In the genomic region with DNA sequence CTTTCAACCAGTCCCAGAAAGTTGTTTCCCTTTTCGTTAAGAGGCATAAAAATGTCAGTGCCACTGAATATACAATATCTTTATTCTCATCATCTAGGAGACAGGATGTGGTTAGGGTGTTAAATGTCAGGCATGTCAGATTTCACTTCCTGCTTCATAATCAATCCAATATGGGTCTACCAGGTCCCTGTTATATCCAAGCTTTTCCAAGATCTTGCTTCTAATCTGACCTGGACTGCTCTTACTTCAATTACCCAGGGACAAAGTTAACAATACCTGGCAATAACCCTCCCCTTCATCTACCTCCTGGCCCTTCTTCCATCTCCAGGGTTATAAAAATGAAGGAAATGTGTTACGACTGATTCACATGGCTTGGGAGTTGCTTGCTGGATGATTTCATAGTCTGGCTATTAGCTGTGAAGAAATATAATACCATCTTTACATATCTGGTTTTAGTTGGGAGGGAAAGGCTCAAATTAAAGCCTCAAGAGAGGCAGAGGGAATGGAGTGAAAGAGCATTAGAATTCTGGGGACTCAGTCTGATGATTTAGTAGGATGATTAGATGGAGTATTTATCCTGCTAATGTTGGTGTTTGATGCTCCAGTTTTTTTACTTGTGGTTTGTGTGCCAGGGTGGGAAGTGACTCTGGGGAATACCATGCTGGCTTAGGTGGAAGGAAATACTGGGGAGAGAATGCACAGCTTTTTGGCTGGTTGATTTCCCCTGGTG, we compare ENCODE assay signal across 8 cellular contexts.
DNase-seq lines count a peak whose midpoint lies in the region; ATAC-seq and TF ChIP-seq lines count a peak whose summit lies in the region.

No MANE protein-coding gene starts in this region.

- H2BK20ac ChIP-seq in H9 (ENCODE audit: low read depth, low read length, poor library complexity, severe bottlenecking): no peak overlapping the region

- H3K18ac ChIP-seq in H9 (ENCODE audit: insufficient read length, low read depth, low read length): no peak overlapping the region

- peak in 2 of 3 donors; percentile 43 to 77 for DNase-seq in CD4-positive, CD25-positive, alpha-beta regulatory T cell
- DNase-seq in HCEC 1CT (peak; percentile 83), SW 1271 (lab: John Stamatoyannopoulos, UW) (peak; percentile 39 to 83), glomerular visceral epithelial cell (ENCODE audit: extremely low spot score) (peak; percentile 61), H9 (no peak), lower lobe of right lung (no peak)
- DNase-seq in activated CD8-positive, alpha-beta memory T cell treated with anti-CD3 and anti-CD28 coated beads for 24 hours: no peak

- WGBS in H9 (ENCODE audit: extremely low coverage, insufficient read length, low lambda C conversion rate): no CpG with 5 or more reads among the region's 2 CpGs

- no peaks in the 10 kb centered on the region for H3K23me2 ChIP-seq in H9 (ENCODE audit: insufficient read length, low read depth, low read length, poor library complexity, severe bottlenecking)

- no peak overlapping the region for H2AFZ ChIP-seq in H9 (ENCODE audit: low read length)

- peak overlapping the region; percentile 91 for H3K4me3 ChIP-seq in CD4-positive, CD25-positive, alpha-beta regulatory T cell (ENCODE audit: low read depth, low read length)
- no peak overlapping the region for H3K4me3 ChIP-seq in lower lobe of right lung

- H3K4me1 Mint-ChIP-seq in CD4-positive, CD25-positive, alpha-beta regulatory T cell: peaks cover 27 to 69% (median 54%) of the 10 kb centered on the region in 4 donors
- no peaks in the 10 kb centered on the region for H3K4me1 Mint-ChIP-seq in H9

- H3K79me1 ChIP-seq in H9 (ENCODE audit: insufficient read depth, low read depth, low read length, poor library complexity, severe bottlenecking): no peaks in the 10 kb centered on the region

- H2AK5ac ChIP-seq in H9 (ENCODE audit: insufficient read length, low read length): no peak overlapping the region

- ATAC-seq in CD4-positive, CD25-positive, alpha-beta regulatory T cell (ENCODE audit: low read depth in 2 of 2): peak; percentile 46 to 62
- ATAC-seq in lower lobe of right lung (no peak), HG02884 (IDR thresholded peaks at IDR 0.05; ENCODE audit: unreplicated experiment) (no peak)

- H3K9ac ChIP-seq in H9 (ENCODE audit: extremely low read depth, insufficient read length, low read length): no peak overlapping the region

- H3K4me3 Mint-ChIP-seq in CD4-positive, CD25-positive, alpha-beta regulatory T cell: peak overlapping the region; percentile 39 to 76 (median 60)
- no peak overlapping the region for H3K4me3 Mint-ChIP-seq in H9

- H3K27ac Mint-ChIP-seq in CD4-positive, CD25-positive, alpha-beta regulatory T cell: peak overlapping the region; percentile 82 to 97 (median 96)
- H3K27ac Mint-ChIP-seq in H9: no peak overlapping the region; a peak in 2 of 7 replicates

- no peak overlapping the region for H4K8ac ChIP-seq in H9 (replicated peaks; ENCODE audit: insufficient read length, low read depth, low read length)

- H4K91ac ChIP-seq in H9 (ENCODE audit: insufficient read length, low read depth, low read length): no peak overlapping the region

- H3K14ac ChIP-seq in H9 (ENCODE audit: insufficient read depth, low read length): no peak overlapping the region

- H3K9me3 ChIP-seq in CD4-positive, CD25-positive, alpha-beta regulatory T cell (ENCODE audit: control insufficient read depth in 2 of 2, low read length in 2 of 2): no peaks in the 10 kb centered on the region
- H3K9me3 ChIP-seq in H9 (ENCODE audit: control insufficient read depth, low read depth, low read length): no peaks in the 10 kb centered on the region
- H3K9me3 ChIP-seq in lower lobe of right lung: no peaks in the 10 kb centered on the region

- H3K9me3 Mint-ChIP-seq in CD4-positive, CD25-positive, alpha-beta regulatory T cell: no peaks in the 10 kb centered on the region
- H3K9me3 Mint-ChIP-seq in H9: no peaks in the 10 kb centered on the region

- peaks cover 53% of the 10 kb centered on the region for H3K4me1 ChIP-seq in CD4-positive, CD25-positive, alpha-beta regulatory T cell (ENCODE audit: control insufficient read depth, insufficient read depth, low read length, poor library complexity, severe bottlenecking)
- H3K4me1 ChIP-seq in H9 (ENCODE audit: insufficient read depth, low read length) (no peaks in the 10 kb centered on the region), lower lobe of right lung (peaks cover 12% of the 10 kb centered on the region)

- intact Hi-C loops in lower lobe of right lung (cut with DNase I): no loop called here

- no peak overlapping the region for H2BK15ac ChIP-seq in H9 (ENCODE audit: low read depth, low read length)

- no peak overlapping the region for H3K23ac ChIP-seq in H9 (ENCODE audit: insufficient read length, low read depth, low read length)

- no peaks in the 10 kb centered on the region for H3K27me3 Mint-ChIP-seq in CD4-positive, CD25-positive, alpha-beta regulatory T cell
- no peaks in the 10 kb centered on the region for H3K27me3 Mint-ChIP-seq in H9 (ENCODE audit: low read depth)

- no peaks in the 10 kb centered on the region for H3K79me2 ChIP-seq in H9 (ENCODE audit: insufficient read depth, low read length)

- H3K27me3 ChIP-seq in CD4-positive, CD25-positive, alpha-beta regulatory T cell (ENCODE audit: control insufficient read depth, insufficient read depth, low read length): no peaks in the 10 kb centered on the region
- no peaks in the 10 kb centered on the region for H3K27me3 ChIP-seq in H9 (ENCODE audit: insufficient read depth, low read length)
- no peaks in the 10 kb centered on the region for H3K27me3 ChIP-seq in lower lobe of right lung (ENCODE audit: low read depth)

- H2BK120ac ChIP-seq in H9 (ENCODE audit: low read depth, low read length, poor library complexity, severe bottlenecking): no peak overlapping the region

- H4K20me1 ChIP-seq in H9 (ENCODE audit: control insufficient read depth, insufficient read depth, insufficient read length): no peaks in the 10 kb centered on the region

- no peak overlapping the region for H3T11ph ChIP-seq in H9 (ENCODE audit: low read length)

- no peak overlapping the region for H4K5ac ChIP-seq in H9 (ENCODE audit: insufficient read length, low read depth, low read length)

- H3K36me3 ChIP-seq in CD4-positive, CD25-positive, alpha-beta regulatory T cell (ENCODE audit: control insufficient read depth, insufficient read depth, low read length): no peaks in the 10 kb centered on the region
- H3K36me3 ChIP-seq in lower lobe of right lung: no peaks in the 10 kb centered on the region

- no peak overlapping the region for H3K4me2 ChIP-seq in H9 (ENCODE audit: insufficient read depth, insufficient read length, low read length)

- TF ChIP-seq CTCF in H9 (conservative IDR thresholded peaks at IDR 0.05): no peak
- TF ChIP-seq CTCF in lower lobe of right lung (IDR thresholded peaks at IDR 0.05): no peak

- H2BK5ac ChIP-seq in H9 (ENCODE audit: insufficient read length, low read length): no peak overlapping the region

- H3K4ac ChIP-seq in H9 (ENCODE audit: low read depth, low read length): no peak overlapping the region

- H3K56ac ChIP-seq in H9 (ENCODE audit: insufficient read length, low read depth, low read length): no peak overlapping the region

- no peaks in the 10 kb centered on the region for H3K36me3 Mint-ChIP-seq in CD4-positive, CD25-positive, alpha-beta regulatory T cell
- H3K36me3 Mint-ChIP-seq in H9 (ENCODE audit: insufficient read depth in 1 of 3, low read depth in 3 of 3): no peaks in the 10 kb centered on the region

- no peak overlapping the region for H2BK12ac ChIP-seq in H9 (ENCODE audit: insufficient read length, low read depth, low read length)

- peak overlapping the region; percentile 63 for H3K27ac ChIP-seq in CD4-positive, CD25-positive, alpha-beta regulatory T cell (ENCODE audit: insufficient read depth, low read length, poor library complexity, severe bottlenecking)
- H3K27ac ChIP-seq in H9 (ENCODE audit: insufficient read length, low read depth, low read length) (no peak overlapping the region), lower lobe of right lung (no peak overlapping the region)

Comparison
In these comparisons a context has a peak if more than half of its experiments do, and no peak if none do; other contexts are left out.
1. ATAC-seq: peak in CD4-positive, CD25-positive, alpha-beta regulatory T cell (2 of 2); none in lower lobe of right lung (0 of 2) and HG02884 (single experiment).
2. DNase-seq: peak in CD4-positive, CD25-positive, alpha-beta regulatory T cell (2 of 3), HCEC 1CT (single experiment), SW 1271 (2 of 2) and glomerular visceral epithelial cell (single experiment); none in H9 (single experiment), lower lobe of right lung (single experiment) and activated CD8-positive, alpha-beta memory T cell treated with anti-CD3 and anti-CD28 coated beads for 24 hours (single experiment).
3. H3K27ac Mint-ChIP-seq: peak in CD4-positive, CD25-positive, alpha-beta regulatory T cell (3 of 3); none in H9 (0 of 3).
4. H3K4me3 Mint-ChIP-seq: peak in CD4-positive, CD25-positive, alpha-beta regulatory T cell (4 of 4); none in H9 (0 of 2).